In genomic region chr2:234502285-234502918, GRCh38 we compare ENCODE assay signal across 1 cellular context.
TF ChIP-seq lines count a peak whose summit lies in the region.

No MANE protein-coding gene starts in this region.

TF ChIP-seq in SK-N-SH, 30 proteins besides CTCF, POLR2A, EP300 and RAD21 (continued from another document):
- 0 out of 2 replicates have a peak, but pooled peaks have one; percentile 23 for TF ChIP-seq REST (IDR thresholded peaks at IDR 0.05; ENCODE audit: low read depth, low read length)
- TF ChIP-seq FOSL2 (IDR thresholded peaks at IDR 0.05; ENCODE audit: borderline replicate concordance, low read depth) = peak; percentile 79; the same call in 1 of the 2 replicates
- peak; percentile 64 for TF ChIP-seq MAX (IDR thresholded peaks at IDR 0.05; ENCODE audit: low read depth)
- TF ChIP-seq CHD2 (IDR thresholded peaks at IDR 0.05; ENCODE audit: low read length, partially characterized antibody) = no peak
- no peak for TF ChIP-seq SMC3 (IDR thresholded peaks at IDR 0.05; ENCODE audit: low read depth, low read length)
